11 cellular contexts compared by ENCODE assay signal in genomic region chr20:50921055-50921454, GRCh38. TPM values are rescaled to one million over a fixed set of nuclear protein-coding genes. Genes with fewer than 3 reads are reported as not detected.
DNase-seq lines count a peak whose midpoint lies in the region; ATAC-seq and TF ChIP-seq lines count a peak whose summit lies in the region.
"Had no signal": no experiment of that assay in that cellular context is flagged by ENCODE, and none has a peak within 500 bp of the region (broad histone marks: within the 10 kb centered on the region; RNA-seq: fewer than 3 reads in every experiment).

No MANE protein-coding gene starts in this region.

- DNase-seq in DMS53 (lab: John Stamatoyannopoulos, UW) = peak; percentile 32
- DNase-seq in DMS53 treated with DMSO at 0.1 percent for 48 hours (lab: John Stamatoyannopoulos, UW; ENCODE audit: unreplicated experiment) = no peak
- DNase-seq in NAMALWA (ENCODE audit: low spot score) = peak; percentile 61
- DNase-seq in dermis blood vessel endothelial cell = peak; percentile 43
- no peak for DNase-seq in omental fat pad (ENCODE audit: low spot score)
- no peak for DNase-seq in middle frontal gyrus (ENCODE audit: extremely low spot score, low spot score)
- DNase-seq: 8988T; activated naive CD4-positive, alpha-beta T cell treated with anti-CD3 and anti-CD28 coated beads, Interleukin-2, amount 50 U/mL, for 16 hours had no signal

- ATAC-seq in omental fat pad (ENCODE audit: low FRiP score) (peak; percentile 18), HG03135 (IDR thresholded peaks at IDR 0.05; ENCODE audit: unreplicated experiment) (no peak), HG03469 (IDR thresholded peaks at IDR 0.05; ENCODE audit: unreplicated experiment) (no peak)
- ATAC-seq: left lobe of liver had no signal

- TF ChIP-seq CTCF in omental fat pad (IDR thresholded peaks at IDR 0.05) = no peak

RNA-seq across cellular contexts. Expression of gene ADNP, which starts 10.2 kb away (rescaled TPM):
- total RNA-seq in dermis blood vessel endothelial cell = 28.8 and 53.0 TPM in 2 replicates
- 10 to 100 TPM; 42.2 to 65.9 (median 47.3) TPM for total RNA-seq in omental fat pad

RNA-seq across cellular contexts. Expression of gene DPM1, which starts 37.3 kb away (rescaled TPM):
- 71.5 and 75.9 TPM in 2 replicates for total RNA-seq in dermis blood vessel endothelial cell
- 10 to 100 TPM; 39.0 to 62.0 (median 49.6) TPM for total RNA-seq in omental fat pad

RNA-seq across cellular contexts. Expression of gene MOCS3, which starts 37.6 kb away (rescaled TPM):
- total RNA-seq in dermis blood vessel endothelial cell (8.5 and 9.2 TPM in 2 replicates), omental fat pad (1 to 10 TPM; 3.3 to 5.5 (median 3.6) TPM)

Comparison
In these comparisons a context has a peak if more than half of its experiments do, and no peak if none do; other contexts are left out.
1. DNase-seq: peak in DMS53 (single experiment), NAMALWA (single experiment) and dermis blood vessel endothelial cell (single experiment); none in DMS53 treated with DMSO at 0.1 percent for 48 hours (single experiment), omental fat pad (single experiment) and middle frontal gyrus (single experiment).